In the genomic region with DNA sequence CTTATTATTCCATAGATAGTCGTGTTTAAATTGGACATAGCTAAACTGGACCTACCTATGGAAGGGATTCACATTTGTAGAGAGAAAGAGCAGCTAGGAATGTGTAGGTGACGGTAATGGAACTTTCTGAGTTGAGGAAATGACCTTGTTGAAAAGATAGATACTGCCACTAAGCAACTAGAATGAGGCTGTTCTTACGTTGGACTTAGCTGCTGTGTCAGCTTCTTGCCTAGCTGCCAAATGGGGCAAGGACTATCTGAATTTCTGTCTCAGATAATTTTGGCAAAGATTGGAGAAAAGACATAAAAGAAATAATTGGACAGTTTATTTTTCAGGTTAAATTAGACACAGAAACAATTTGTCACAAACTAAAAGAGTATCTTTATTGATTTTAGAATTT, we compare ENCODE assay signal across 1 cellular context.
TF ChIP-seq lines count a peak whose summit lies in the region.

No MANE protein-coding gene starts in this region.

TF ChIP-seq in GM23338, 12 proteins besides CTCF, POLR2A, EP300 and RAD21 (continued from another document):
- TF ChIP-seq, protein P1, sequence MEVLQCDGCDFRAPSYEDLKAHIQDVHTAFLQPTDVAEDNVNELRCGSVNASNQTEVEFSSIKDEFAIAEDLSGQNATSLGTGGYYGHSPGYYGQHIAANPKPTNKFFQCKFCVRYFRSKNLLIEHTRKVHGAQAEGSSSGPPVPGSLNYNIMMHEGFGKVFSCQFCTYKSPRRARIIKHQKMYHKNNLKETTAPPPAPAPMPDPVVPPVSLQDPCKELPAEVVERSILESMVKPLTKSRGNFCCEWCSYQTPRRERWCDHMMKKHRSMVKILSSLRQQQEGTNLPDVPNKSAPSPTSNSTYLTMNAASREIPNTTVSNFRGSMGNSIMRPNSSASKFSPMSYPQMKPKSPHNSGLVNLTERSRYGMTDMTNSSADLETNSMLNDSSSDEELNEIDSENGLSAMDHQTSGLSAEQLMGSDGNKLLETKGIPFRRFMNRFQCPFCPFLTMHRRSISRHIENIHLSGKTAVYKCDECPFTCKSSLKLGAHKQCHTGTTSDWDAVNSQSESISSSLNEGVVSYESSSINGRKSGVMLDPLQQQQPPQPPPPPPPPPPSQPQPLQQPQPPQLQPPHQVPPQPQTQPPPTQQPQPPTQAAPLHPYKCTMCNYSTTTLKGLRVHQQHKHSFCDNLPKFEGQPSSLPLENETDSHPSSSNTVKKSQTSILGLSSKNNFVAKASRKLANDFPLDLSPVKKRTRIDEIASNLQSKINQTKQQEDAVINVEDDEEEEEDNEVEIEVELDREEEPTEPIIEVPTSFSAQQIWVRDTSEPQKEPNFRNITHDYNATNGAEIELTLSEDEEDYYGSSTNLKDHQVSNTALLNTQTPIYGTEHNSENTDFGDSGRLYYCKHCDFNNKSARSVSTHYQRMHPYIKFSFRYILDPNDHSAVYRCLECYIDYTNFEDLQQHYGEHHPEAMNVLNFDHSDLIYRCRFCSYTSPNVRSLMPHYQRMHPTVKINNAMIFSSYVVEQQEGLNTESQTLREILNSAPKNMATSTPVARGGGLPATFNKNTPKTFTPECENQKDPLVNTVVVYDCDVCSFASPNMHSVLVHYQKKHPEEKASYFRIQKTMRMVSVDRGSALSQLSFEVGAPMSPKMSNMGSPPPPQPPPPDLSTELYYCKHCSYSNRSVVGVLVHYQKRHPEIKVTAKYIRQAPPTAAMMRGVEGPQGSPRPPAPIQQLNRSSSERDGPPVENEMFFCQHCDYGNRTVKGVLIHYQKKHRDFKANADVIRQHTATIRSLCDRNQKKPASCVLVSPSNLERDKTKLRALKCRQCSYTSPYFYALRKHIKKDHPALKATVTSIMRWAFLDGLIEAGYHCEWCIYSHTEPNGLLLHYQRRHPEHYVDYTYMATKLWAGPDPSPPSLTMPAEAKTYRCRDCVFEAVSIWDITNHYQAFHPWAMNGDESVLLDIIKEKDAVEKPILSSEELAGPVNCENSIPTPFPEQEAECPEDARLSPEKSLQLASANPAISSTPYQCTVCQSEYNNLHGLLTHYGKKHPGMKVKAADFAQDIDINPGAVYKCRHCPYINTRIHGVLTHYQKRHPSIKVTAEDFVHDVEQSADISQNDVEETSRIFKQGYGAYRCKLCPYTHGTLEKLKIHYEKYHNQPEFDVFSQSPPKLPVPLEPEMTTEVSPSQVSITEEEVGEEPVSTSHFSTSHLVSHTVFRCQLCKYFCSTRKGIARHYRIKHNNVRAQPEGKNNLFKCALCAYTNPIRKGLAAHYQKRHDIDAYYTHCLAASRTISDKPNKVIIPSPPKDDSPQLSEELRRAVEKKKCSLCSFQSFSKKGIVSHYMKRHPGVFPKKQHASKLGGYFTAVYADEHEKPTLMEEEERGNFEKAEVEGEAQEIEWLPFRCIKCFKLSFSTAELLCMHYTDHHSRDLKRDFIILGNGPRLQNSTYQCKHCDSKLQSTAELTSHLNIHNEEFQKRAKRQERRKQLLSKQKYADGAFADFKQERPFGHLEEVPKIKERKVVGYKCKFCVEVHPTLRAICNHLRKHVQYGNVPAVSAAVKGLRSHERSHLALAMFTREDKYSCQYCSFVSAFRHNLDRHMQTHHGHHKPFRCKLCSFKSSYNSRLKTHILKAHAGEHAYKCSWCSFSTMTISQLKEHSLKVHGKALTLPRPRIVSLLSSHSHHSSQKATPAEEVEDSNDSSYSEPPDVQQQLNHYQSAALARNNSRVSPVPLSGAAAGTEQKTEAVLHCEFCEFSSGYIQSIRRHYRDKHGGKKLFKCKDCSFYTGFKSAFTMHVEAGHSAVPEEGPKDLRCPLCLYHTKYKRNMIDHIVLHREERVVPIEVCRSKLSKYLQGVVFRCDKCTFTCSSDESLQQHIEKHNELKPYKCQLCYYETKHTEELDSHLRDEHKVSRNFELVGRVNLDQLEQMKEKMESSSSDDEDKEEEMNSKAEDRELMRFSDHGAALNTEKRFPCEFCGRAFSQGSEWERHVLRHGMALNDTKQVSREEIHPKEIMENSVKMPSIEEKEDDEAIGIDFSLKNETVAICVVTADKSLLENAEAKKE (CRISPR knock-in tag; IDR thresholded peaks at IDR 0.05): no peak
